In genomic region chr4:37684154-37684553, GRCh38 we compare ENCODE assay signal across 14 cellular contexts. TPM values are rescaled to one million over a fixed set of nuclear protein-coding genes. Genes with fewer than 3 reads are reported as not detected.
A peak's percentile ranks its signal among the peaks of the same experiment; 100 is the strongest.
DNase-seq lines count a peak whose midpoint lies in the region; ATAC-seq and TF ChIP-seq lines count a peak whose summit lies in the region.
"Had no signal": no experiment of that assay in that cellular context is flagged by ENCODE, and none has a peak within 500 bp of the region (broad histone marks: within the 10 kb centered on the region; RNA-seq: fewer than 3 reads in every experiment).

No MANE protein-coding gene starts in this region.

- intact Hi-C loops in CD14-positive monocyte (cut with micrococcal nuclease) = no loop called here
- intact Hi-C loops in Calu3 (cut with micrococcal nuclease; ENCODE audit: unreplicated experiment) = no loop called here

- no TSS peak for BruUV-seq in Calu3 (replicated peaks; lab: Mats Ljungman, UMichigan)

- ATAC-seq in activated naive CD4-positive, alpha-beta T cell treated with anti-CD3 and anti-CD28 coated beads, Interleukin-2, amount 50 U/mL, for 72 hours = no peak
- no peak for ATAC-seq in natural killer cell treated with Interleukin-12 subunit alpha and Interleukin-12 subunit beta and Interleukin-15 and Interleukin-18, amount 100 ng/mL, for 72 hours

- H3K4me1 Mint-ChIP-seq in CD14-positive monocyte = peaks cover 41% of the 10 kb centered on the region
- peaks cover 13% of the 10 kb centered on the region for H3K4me1 Mint-ChIP-seq in Calu3 (ENCODE audit: low read depth, unreplicated experiment)
- peaks cover 26 to 39% of the 10 kb centered on the region in 2 donors for H3K4me1 Mint-ChIP-seq in natural killer cell treated with Interleukin-12 subunit alpha and Interleukin-12 subunit beta and Interleukin-15 and Interleukin-18, amount 100 ng/mL, for 72 hours (ENCODE audit: low read depth in 2 of 2)
- H3K4me1 Mint-ChIP-seq in mesothelial cell of epicardium = peaks cover 14% of the 10 kb centered on the region

- H3K27me3 Mint-ChIP-seq in CD14-positive monocyte (ENCODE audit: low read depth in 3 of 3) (no peaks in the 10 kb centered on the region), Calu3 (ENCODE audit: unreplicated experiment) (no peaks in the 10 kb centered on the region), mesothelial cell of epicardium (ENCODE audit: low read depth) (peaks cover 20% of the 10 kb centered on the region)
- no peaks in the 10 kb centered on the region for H3K27me3 Mint-ChIP-seq in natural killer cell treated with Interleukin-12 subunit alpha and Interleukin-12 subunit beta and Interleukin-15 and Interleukin-18, amount 100 ng/mL, for 72 hours

- H3K27ac Mint-ChIP-seq in CD14-positive monocyte = peak overlapping the region in 5 of 7 donors; percentile 85 to 91 (median 90)
- H3K27ac Mint-ChIP-seq in Calu3 (ENCODE audit: unreplicated experiment) = no peak overlapping the region
- H3K27ac Mint-ChIP-seq in activated naive CD4-positive, alpha-beta T cell treated with anti-CD3 and anti-CD28 coated beads, Interleukin-2, amount 50 U/mL, for 72 hours = peak overlapping the region; percentile 93 to 95
- H3K27ac Mint-ChIP-seq in natural killer cell treated with Interleukin-12 subunit alpha and Interleukin-12 subunit beta and Interleukin-15 and Interleukin-18, amount 100 ng/mL, for 72 hours = peak overlapping the region; percentile 47 to 80
- no peak overlapping the region for H3K27ac Mint-ChIP-seq in mesothelial cell of epicardium

- H3K36me3 Mint-ChIP-seq in CD14-positive monocyte (peaks cover 0 to 33% of the 10 kb centered on the region in 2 donors), Calu3 (ENCODE audit: insufficient read depth, unreplicated experiment) (peaks cover 27% of the 10 kb centered on the region), mesothelial cell of epicardium (no peaks in the 10 kb centered on the region)
- peaks cover 13 to 23% of the 10 kb centered on the region in 2 donors for H3K36me3 Mint-ChIP-seq in activated naive CD4-positive, alpha-beta T cell treated with anti-CD3 and anti-CD28 coated beads, Interleukin-2, amount 50 U/mL, for 72 hours
- peaks cover 4% of the 10 kb centered on the region for H3K36me3 Mint-ChIP-seq in natural killer cell treated with Interleukin-12 subunit alpha and Interleukin-12 subunit beta and Interleukin-15 and Interleukin-18, amount 100 ng/mL, for 72 hours

- DNase-seq in CD14-positive monocyte (ENCODE audit: low spot score) (no peak), Calu3 (no peak), mesothelial cell of epicardium (ENCODE audit: low spot score in 2 of 2, unreplicated experiment in 2 of 2) (no peak), NCI-H1105 (lab: John Stamatoyannopoulos, UW) (no peak), T1000 (lab: John Stamatoyannopoulos, UW) (no peak)
- no peak for DNase-seq in activated naive CD4-positive, alpha-beta T cell treated with anti-CD3 and anti-CD28 coated beads, Interleukin-2, amount 50 U/mL, for 72 hours (ENCODE audit: low spot score in 2 of 2)
- no peak for DNase-seq in natural killer cell treated with Interleukin-12 subunit alpha and Interleukin-12 subunit beta and Interleukin-15 and Interleukin-18, amount 100 ng/mL, for 72 hours (ENCODE audit: low spot score)
- DNase-seq: activated CD4-positive, alpha-beta T cell treated with anti-CD3 and anti-CD28 coated beads for 48 hours; amniotic stem cell; COR-L47; cortex of kidney; mesendoderm; NCI-H2227 treated with DMSO at 0.1 percent for 48 hours; SW 1271 had no signal

- H3K9me3 Mint-ChIP-seq in CD14-positive monocyte (no peaks in the 10 kb centered on the region), Calu3 (ENCODE audit: low read depth, unreplicated experiment) (no peaks in the 10 kb centered on the region), mesothelial cell of epicardium (no peaks in the 10 kb centered on the region)
- H3K9me3 Mint-ChIP-seq in activated naive CD4-positive, alpha-beta T cell treated with anti-CD3 and anti-CD28 coated beads, Interleukin-2, amount 50 U/mL, for 72 hours = no peaks in the 10 kb centered on the region
- H3K9me3 Mint-ChIP-seq in natural killer cell treated with Interleukin-12 subunit alpha and Interleukin-12 subunit beta and Interleukin-15 and Interleukin-18, amount 100 ng/mL, for 72 hours = no peaks in the 10 kb centered on the region

- CTCF ChIA-PET in Calu3 (lab: Charles Lee) = no interaction called here

- peak overlapping the region in 1 of 2 donors; percentile 88 for H3K4me3 Mint-ChIP-seq in CD14-positive monocyte
- peak overlapping the region; percentile 72 for H3K4me3 Mint-ChIP-seq in Calu3 (ENCODE audit: low read depth, unreplicated experiment)
- peak overlapping the region; percentile 86 for H3K4me3 Mint-ChIP-seq in natural killer cell treated with Interleukin-12 subunit alpha and Interleukin-12 subunit beta and Interleukin-15 and Interleukin-18, amount 100 ng/mL, for 72 hours
- H3K4me3 Mint-ChIP-seq in mesothelial cell of epicardium = no peak overlapping the region

- TF ChIP-seq CTCF in CD14-positive monocyte (IDR thresholded peaks at IDR 0.05) (no peak), Calu3 (IDR thresholded peaks at IDR 0.05; ENCODE audit: unreplicated experiment) (no peak), mesothelial cell of epicardium (IDR thresholded peaks at IDR 0.05; ENCODE audit: unreplicated experiment) (no peak)

RNA-seq across cellular contexts. Expression of gene RELL1, which starts 2.0 kb away (rescaled TPM):
- polyA plus RNA-seq in CD14-positive monocyte = 10 to 100 TPM; 13.3 to 16.2 TPM
- total RNA-seq in Calu3 (2022) (15.4 and 18.2 TPM in 2 replicates), mesothelial cell of epicardium (11.3 to 11.7 TPM (median 11.4 TPM) in 3 replicates)
- 10 to 100 TPM; 15.1 to 15.2 TPM for total RNA-seq in activated naive CD4-positive, alpha-beta T cell treated with anti-CD3 and anti-CD28 coated beads, Interleukin-2, amount 50 U/mL, for 72 hours
- total RNA-seq in natural killer cell treated with Interleukin-12 subunit alpha and Interleukin-12 subunit beta and Interleukin-15 and Interleukin-18, amount 100 ng/mL, for 72 hours = 10 to 100 TPM; 11.5 to 23.7 TPM

Comparison
In these comparisons a context has a peak if more than half of its experiments do, and no peak if none do; other contexts are left out.
1. H3K27ac Mint-ChIP-seq: peak in CD14-positive monocyte (5 of 7), activated naive CD4-positive, alpha-beta T cell treated with anti-CD3 and anti-CD28 coated beads, Interleukin-2, amount 50 U/mL, for 72 hours (2 of 2) and natural killer cell treated with Interleukin-12 subunit alpha and Interleukin-12 subunit beta and Interleukin-15 and Interleukin-18, amount 100 ng/mL, for 72 hours (2 of 2); none in Calu3 (single experiment) and mesothelial cell of epicardium (single experiment).